Comparison of ENCODE assay signal across 1 cellular context in the genomic region with DNA sequence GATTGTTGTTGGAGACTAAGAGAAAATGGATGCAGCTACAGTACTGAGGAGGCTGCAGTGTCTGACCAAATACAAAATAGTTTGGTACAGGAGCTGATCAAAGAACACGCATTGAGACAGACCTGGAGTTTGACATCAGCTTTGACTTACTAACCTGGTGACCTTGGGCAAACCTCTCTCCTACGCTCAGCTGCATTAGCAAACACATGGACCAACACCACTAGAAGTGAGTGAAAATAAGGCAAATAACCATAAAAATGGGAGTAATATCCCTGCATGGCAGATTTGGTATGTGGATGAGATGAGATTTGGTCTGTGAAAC.
TF ChIP-seq lines count a peak whose summit lies in the region.

No MANE protein-coding gene starts in this region.

TF ChIP-seq in GM23338, 12 proteins besides CTCF, POLR2A, EP300 and RAD21 (continued from another document):
- TF ChIP-seq, protein P1, sequence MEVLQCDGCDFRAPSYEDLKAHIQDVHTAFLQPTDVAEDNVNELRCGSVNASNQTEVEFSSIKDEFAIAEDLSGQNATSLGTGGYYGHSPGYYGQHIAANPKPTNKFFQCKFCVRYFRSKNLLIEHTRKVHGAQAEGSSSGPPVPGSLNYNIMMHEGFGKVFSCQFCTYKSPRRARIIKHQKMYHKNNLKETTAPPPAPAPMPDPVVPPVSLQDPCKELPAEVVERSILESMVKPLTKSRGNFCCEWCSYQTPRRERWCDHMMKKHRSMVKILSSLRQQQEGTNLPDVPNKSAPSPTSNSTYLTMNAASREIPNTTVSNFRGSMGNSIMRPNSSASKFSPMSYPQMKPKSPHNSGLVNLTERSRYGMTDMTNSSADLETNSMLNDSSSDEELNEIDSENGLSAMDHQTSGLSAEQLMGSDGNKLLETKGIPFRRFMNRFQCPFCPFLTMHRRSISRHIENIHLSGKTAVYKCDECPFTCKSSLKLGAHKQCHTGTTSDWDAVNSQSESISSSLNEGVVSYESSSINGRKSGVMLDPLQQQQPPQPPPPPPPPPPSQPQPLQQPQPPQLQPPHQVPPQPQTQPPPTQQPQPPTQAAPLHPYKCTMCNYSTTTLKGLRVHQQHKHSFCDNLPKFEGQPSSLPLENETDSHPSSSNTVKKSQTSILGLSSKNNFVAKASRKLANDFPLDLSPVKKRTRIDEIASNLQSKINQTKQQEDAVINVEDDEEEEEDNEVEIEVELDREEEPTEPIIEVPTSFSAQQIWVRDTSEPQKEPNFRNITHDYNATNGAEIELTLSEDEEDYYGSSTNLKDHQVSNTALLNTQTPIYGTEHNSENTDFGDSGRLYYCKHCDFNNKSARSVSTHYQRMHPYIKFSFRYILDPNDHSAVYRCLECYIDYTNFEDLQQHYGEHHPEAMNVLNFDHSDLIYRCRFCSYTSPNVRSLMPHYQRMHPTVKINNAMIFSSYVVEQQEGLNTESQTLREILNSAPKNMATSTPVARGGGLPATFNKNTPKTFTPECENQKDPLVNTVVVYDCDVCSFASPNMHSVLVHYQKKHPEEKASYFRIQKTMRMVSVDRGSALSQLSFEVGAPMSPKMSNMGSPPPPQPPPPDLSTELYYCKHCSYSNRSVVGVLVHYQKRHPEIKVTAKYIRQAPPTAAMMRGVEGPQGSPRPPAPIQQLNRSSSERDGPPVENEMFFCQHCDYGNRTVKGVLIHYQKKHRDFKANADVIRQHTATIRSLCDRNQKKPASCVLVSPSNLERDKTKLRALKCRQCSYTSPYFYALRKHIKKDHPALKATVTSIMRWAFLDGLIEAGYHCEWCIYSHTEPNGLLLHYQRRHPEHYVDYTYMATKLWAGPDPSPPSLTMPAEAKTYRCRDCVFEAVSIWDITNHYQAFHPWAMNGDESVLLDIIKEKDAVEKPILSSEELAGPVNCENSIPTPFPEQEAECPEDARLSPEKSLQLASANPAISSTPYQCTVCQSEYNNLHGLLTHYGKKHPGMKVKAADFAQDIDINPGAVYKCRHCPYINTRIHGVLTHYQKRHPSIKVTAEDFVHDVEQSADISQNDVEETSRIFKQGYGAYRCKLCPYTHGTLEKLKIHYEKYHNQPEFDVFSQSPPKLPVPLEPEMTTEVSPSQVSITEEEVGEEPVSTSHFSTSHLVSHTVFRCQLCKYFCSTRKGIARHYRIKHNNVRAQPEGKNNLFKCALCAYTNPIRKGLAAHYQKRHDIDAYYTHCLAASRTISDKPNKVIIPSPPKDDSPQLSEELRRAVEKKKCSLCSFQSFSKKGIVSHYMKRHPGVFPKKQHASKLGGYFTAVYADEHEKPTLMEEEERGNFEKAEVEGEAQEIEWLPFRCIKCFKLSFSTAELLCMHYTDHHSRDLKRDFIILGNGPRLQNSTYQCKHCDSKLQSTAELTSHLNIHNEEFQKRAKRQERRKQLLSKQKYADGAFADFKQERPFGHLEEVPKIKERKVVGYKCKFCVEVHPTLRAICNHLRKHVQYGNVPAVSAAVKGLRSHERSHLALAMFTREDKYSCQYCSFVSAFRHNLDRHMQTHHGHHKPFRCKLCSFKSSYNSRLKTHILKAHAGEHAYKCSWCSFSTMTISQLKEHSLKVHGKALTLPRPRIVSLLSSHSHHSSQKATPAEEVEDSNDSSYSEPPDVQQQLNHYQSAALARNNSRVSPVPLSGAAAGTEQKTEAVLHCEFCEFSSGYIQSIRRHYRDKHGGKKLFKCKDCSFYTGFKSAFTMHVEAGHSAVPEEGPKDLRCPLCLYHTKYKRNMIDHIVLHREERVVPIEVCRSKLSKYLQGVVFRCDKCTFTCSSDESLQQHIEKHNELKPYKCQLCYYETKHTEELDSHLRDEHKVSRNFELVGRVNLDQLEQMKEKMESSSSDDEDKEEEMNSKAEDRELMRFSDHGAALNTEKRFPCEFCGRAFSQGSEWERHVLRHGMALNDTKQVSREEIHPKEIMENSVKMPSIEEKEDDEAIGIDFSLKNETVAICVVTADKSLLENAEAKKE (CRISPR knock-in tag; IDR thresholded peaks at IDR 0.05): no peak
- TF ChIP-seq ZNF114 (CRISPR knock-in tag; IDR thresholded peaks at IDR 0.05) (no peak), POLR2AphosphoS5 (IDR thresholded peaks at IDR 0.05; ENCODE audit: low read depth) (no peak), ZNF331 (CRISPR knock-in tag; IDR thresholded peaks at IDR 0.05; ENCODE audit: low read depth) (no peak)
- TF ChIP-seq, protein P2, sequence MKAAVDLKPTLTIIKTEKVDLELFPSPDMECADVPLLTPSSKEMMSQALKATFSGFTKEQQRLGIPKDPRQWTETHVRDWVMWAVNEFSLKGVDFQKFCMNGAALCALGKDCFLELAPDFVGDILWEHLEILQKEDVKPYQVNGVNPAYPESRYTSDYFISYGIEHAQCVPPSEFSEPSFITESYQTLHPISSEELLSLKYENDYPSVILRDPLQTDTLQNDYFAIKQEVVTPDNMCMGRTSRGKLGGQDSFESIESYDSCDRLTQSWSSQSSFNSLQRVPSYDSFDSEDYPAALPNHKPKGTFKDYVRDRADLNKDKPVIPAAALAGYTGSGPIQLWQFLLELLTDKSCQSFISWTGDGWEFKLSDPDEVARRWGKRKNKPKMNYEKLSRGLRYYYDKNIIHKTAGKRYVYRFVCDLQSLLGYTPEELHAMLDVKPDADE (IDR thresholded peaks at IDR 0.05): no peak
